ENCODE assay signal across 1 cellular context in the genomic region with DNA sequence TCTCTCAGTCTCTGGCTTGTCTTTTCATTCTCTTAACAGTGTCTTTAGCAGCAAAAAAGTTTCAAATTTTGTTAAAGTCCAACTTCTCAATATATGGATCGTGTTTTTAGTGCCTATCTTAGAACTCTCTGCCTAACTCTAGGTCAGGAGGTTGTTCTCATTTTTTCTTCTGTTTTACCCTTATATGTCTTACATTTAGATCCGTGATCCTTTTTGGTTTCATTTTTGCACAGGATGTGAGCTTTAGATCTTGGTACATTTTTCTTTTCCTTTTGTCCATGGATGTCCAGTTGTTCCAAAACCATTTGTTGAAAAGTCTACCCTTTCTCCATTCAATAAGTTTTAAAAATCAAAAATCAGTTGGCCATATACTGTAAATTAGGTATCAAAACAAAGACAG.
TF ChIP-seq lines count a peak whose summit lies in the region.

No MANE protein-coding gene starts in this region.

TF ChIP-seq in endothelial cell of umbilical vein, 7 proteins besides CTCF, POLR2A, EP300 and RAD21:
- TF ChIP-seq, protein P1, sequence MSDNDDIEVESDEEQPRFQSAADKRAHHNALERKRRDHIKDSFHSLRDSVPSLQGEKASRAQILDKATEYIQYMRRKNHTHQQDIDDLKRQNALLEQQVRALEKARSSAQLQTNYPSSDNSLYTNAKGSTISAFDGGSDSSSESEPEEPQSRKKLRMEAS (IDR thresholded peaks at IDR 0.05; ENCODE audit: insufficient read depth, insufficient read length), result no peak
- TF ChIP-seq FOS (IDR thresholded peaks at IDR 0.05; ENCODE audit: borderline replicate concordance, insufficient read depth, low read length) (no peak), GATA2 (IDR thresholded peaks at IDR 0.05; ENCODE audit: insufficient read depth, insufficient read length, low read depth, low read length) (no peak), JUN (IDR thresholded peaks at IDR 0.05; ENCODE audit: borderline replicate concordance, insufficient read depth, insufficient read length, low read depth) (no peak), MYC (IDR thresholded peaks at IDR 0.05; ENCODE audit: low read depth, low read length) (no peak), POLR2AphosphoS5 (IDR thresholded peaks at IDR 0.05; ENCODE audit: insufficient read depth, low read depth, low read length) (no peak), EZH2 (IDR thresholded peaks at IDR 0.05; ENCODE audit: borderline replicate concordance, low read depth, low read length, severe bottlenecking) (no peak)
